8 cellular contexts compared by ENCODE assay signal in the genomic region with DNA sequence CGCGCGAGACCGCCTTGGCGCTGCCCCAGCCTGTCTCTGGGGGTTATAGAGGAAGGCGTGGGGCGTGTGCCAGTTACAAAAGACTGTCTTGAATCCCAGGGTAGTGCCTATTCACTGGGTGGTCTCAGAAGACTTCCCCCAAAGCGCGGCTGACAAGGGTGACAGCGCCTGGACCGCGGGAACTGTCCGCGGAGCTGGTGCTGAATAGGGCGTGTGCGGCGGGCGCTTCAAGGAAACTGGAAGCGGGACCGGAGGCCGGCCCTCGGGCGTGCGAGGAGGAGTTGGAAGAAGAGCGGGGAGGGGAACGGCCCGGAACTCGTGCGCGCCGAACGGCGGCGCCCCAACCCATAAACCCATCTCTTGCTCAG.
DNase-seq lines count a peak whose midpoint lies in the region.

No MANE protein-coding gene starts in this region.

- no peaks in the 10 kb centered on the region for H3K36me3 Mint-ChIP-seq in activated naive CD4-positive, alpha-beta T cell treated with anti-CD3 and anti-CD28 coated beads, Interleukin-2, amount 50 U/mL, for 24 hours

- DNase-seq in NOMO-1 treated with DMSO at 0.1 percent for 48 hours (lab: John Stamatoyannopoulos, UW; ENCODE audit: unreplicated experiment), result peak; percentile 46
- peak; percentile 61 for DNase-seq in hepatic stellate cell (ENCODE audit: low spot score)
- peak; percentile 39 to 58 for DNase-seq in stimulated activated CD4-positive, alpha-beta T cell treated with anti-CD3 and anti-CD28 coated beads, Interleukin-1b, Interleukin-23, amount 100 ng/mL, for 4 hours (ENCODE audit: low read depth in 2 of 2)
- no peak for DNase-seq in middle frontal gyrus (ENCODE audit: extremely low spot score, low spot score)
- no peak for DNase-seq in Ammon's horn (ENCODE audit: low spot score)
- DNase-seq in SKM-1 treated with dmso at 0.1 percent for 144 hours (lab: John Stamatoyannopoulos, UW; ENCODE audit: unreplicated experiment), result no peak

- H3K27me3 Mint-ChIP-seq in activated naive CD4-positive, alpha-beta T cell treated with anti-CD3 and anti-CD28 coated beads, Interleukin-2, amount 50 U/mL, for 24 hours, result peaks cover 20% of the 10 kb centered on the region

- H3K4me3 ChIP-seq in GM08714 (ENCODE audit: low read length), result peak overlapping the region; percentile 22; the same call in 1 of the 2 replicates

- H3K27ac Mint-ChIP-seq in activated naive CD4-positive, alpha-beta T cell treated with anti-CD3 and anti-CD28 coated beads, Interleukin-2, amount 50 U/mL, for 24 hours, result peak overlapping the region; percentile 46

- H3K4me1 Mint-ChIP-seq in activated naive CD4-positive, alpha-beta T cell treated with anti-CD3 and anti-CD28 coated beads, Interleukin-2, amount 50 U/mL, for 24 hours, result peaks cover 13% of the 10 kb centered on the region

- peak overlapping the region; percentile 77 for H3K4me3 Mint-ChIP-seq in activated naive CD4-positive, alpha-beta T cell treated with anti-CD3 and anti-CD28 coated beads, Interleukin-2, amount 50 U/mL, for 24 hours

- H3K9me3 Mint-ChIP-seq in activated naive CD4-positive, alpha-beta T cell treated with anti-CD3 and anti-CD28 coated beads, Interleukin-2, amount 50 U/mL, for 24 hours, result no peaks in the 10 kb centered on the region

Comparison
In these comparisons a context has a peak if more than half of its experiments do, and no peak if none do; other contexts are left out.
1. DNase-seq: peak in NOMO-1 treated with DMSO at 0.1 percent for 48 hours (single experiment), hepatic stellate cell (single experiment) and stimulated activated CD4-positive, alpha-beta T cell treated with anti-CD3 and anti-CD28 coated beads, Interleukin-1b, Interleukin-23, amount 100 ng/mL, for 4 hours (2 of 2); none in middle frontal gyrus (single experiment), Ammon's horn (single experiment) and SKM-1 treated with dmso at 0.1 percent for 144 hours (single experiment).